28 cellular contexts compared by ENCODE assay signal in the genomic region with DNA sequence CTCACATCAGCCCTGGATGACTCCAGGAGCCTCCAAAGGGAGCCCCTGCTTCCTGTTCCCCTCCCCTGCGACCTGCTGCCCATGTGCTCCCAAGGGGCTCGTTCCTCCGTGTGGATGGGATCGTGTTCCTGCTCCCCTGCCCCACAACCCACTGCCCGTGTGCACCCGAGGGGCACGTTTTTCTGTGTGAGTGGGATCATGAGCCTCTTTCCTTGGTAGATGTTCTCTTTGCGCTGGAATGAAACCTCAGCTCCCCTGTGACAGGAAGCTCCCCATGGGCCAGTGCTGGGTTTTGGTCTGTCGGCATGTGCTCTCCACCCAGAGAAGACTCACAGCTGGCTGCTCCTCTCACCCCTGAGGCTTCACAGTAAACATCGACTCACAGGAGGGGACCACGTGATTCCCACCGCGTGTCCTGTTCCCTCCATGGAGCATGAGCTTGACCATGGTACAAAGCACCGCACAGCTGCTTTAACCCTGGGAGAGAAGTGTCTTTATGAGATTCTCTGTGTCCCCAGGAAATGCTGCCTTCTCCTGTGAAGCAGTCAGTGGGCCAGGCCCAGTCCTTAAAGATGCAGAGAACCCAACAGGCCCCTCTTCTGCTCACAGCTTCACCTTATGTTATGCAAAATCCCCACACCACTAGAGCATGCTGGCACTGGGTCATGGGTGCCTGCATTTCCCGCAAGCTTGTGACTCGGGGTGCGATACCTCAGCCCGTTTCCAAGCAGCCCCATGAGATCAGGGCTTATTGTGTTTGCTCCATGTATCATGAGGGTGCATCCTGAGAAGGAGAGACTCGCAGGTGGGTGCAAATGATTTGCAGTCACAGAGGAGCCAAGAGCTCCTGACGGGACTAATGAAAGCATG.
A peak's percentile ranks its signal among the peaks of the same experiment; 100 is the strongest.
DNase-seq lines count a peak whose midpoint lies in the region; ATAC-seq, FAIRE-seq and TF ChIP-seq lines count a peak whose summit lies in the region.
"Had no signal": no experiment of that assay in that cellular context is flagged by ENCODE, and none has a peak within 500 bp of the region (broad histone marks: within the 10 kb centered on the region; RNA-seq: fewer than 3 reads in every experiment).

No MANE protein-coding gene starts in this region.

- intact Hi-C loops in kidney (cut with DNase I) = no loop called here
- intact Hi-C loops in spleen (cut with DNase I; ENCODE audit: low total_unique reads) = no loop called here

- H3K9me3 ChIP-seq in kidney (ENCODE audit: control insufficient read depth in 1 of 2, low read length in 2 of 2) = no peaks in the 10 kb centered on the region
- no peaks in the 10 kb centered on the region for H3K9me3 ChIP-seq in spleen
- H3K9me3 ChIP-seq: Caco-2, heart left ventricle, upper lobe of left lung had no signal

- H3K36me3 ChIP-seq in kidney (ENCODE audit: control insufficient read depth in 1 of 2, insufficient read depth in 2 of 2, low read length in 2 of 2) (no peaks in the 10 kb centered on the region), spleen (no peaks in the 10 kb centered on the region)
- H3K36me3 ChIP-seq: heart left ventricle, upper lobe of left lung had no signal

- DNase-seq in activated CD4-positive, CD25-positive, alpha-beta regulatory T cell treated with anti-CD3 and anti-CD28 coated beads, Interleukin-2, amount 50 U/mL, for 72 hours = peak; percentile 23
- no peak for DNase-seq in activated CD4-positive, CD25-positive, alpha-beta regulatory T cell (lab: John Stamatoyannopoulos, UW)
- DNase-seq in NB4 (ENCODE audit: low read depth) (peak; percentile 38), kidney (peak; percentile 48), spleen (peak; percentile 70), NCI-H446 (lab: John Stamatoyannopoulos, UW) (no peak)
- DNase-seq: activated CD4-positive, alpha-beta T cell treated with anti-CD3 and anti-CD28 coated beads for 4 hours; activated effector memory CD4-positive, alpha-beta T cell treated with Interleukin-2 at 50 U/mL for 16 hours; activated naive CD8-positive, alpha-beta T cell treated with anti-CD3 and anti-CD28 coated beads for 36 hours; Caco-2; caudate nucleus; DND-41; naive thymus-derived CD4-positive, alpha-beta T cell; NCI-H1092; NCI-H187; NCI-H526; right cardiac atrium; stimulated activated CD4-positive, alpha-beta T cell treated with anti-CD3 and anti-CD28 coated beads, Interleukin-15, amount 100 ng/mL, for 24 hours; stimulated activated naive CD8-positive, alpha-beta T cell treated with anti-CD3 and anti-CD28 coated beads, Interleukin-15, amount 100 ng/mL, for 72 hours had no signal

- H3K4me1 ChIP-seq in kidney (ENCODE audit: control insufficient read depth in 1 of 2, insufficient read depth in 1 of 2, low read depth in 1 of 2, low read length in 2 of 2) (no peaks in the 10 kb centered on the region), spleen (peaks cover 0 to 14% (median 5%) of the 10 kb centered on the region in 6 donors)
- H3K4me1 ChIP-seq: Caco-2 had no signal

- peaks cover 0 to 58% (median 24%) of the 10 kb centered on the region in 7 donors for H3K27me3 ChIP-seq in spleen (replicated peaks in 1 of 7)

- no peak overlapping the region for H3K4me3 ChIP-seq in NB4 (ENCODE audit: low read depth, low read length)
- H3K4me3 ChIP-seq in kidney (ENCODE audit: low read length in 2 of 2) = no peak overlapping the region
- no peak overlapping the region for H3K4me3 ChIP-seq in spleen
- H3K4me3 ChIP-seq: GM12878, heart left ventricle, upper lobe of left lung had no signal

- TF ChIP-seq CTCF in NB4 (IDR thresholded peaks at IDR 0.05; ENCODE audit: low read depth, low read length) (no peak), kidney (IDR thresholded peaks at IDR 0.05; ENCODE audit: borderline replicate concordance, extremely low read depth, insufficient read depth) (no peak), spleen (IDR thresholded peaks at IDR 0.05 in 8 of 11, conservative IDR thresholded peaks at IDR 0.05 in 3 of 11) (no peak)

- H3K27ac ChIP-seq in kidney (ENCODE audit: low read depth in 2 of 2, low read length in 2 of 2) = no peak overlapping the region
- H3K27ac ChIP-seq in spleen = no peak overlapping the region
- H3K27ac ChIP-seq: heart left ventricle, upper lobe of left lung had no signal

- no peak overlapping the region for H3K9ac ChIP-seq in kidney (ENCODE audit: low read length in 2 of 2)

- 79 to 87% (median 81%) methylated on average over 13 to 20 of the region's 20 CpGs for WGBS in spleen, 5 donors

- ATAC-seq in HG03108 (IDR thresholded peaks at IDR 0.05; ENCODE audit: unreplicated experiment) (no peak), GM18867 (IDR thresholded peaks at IDR 0.05; ENCODE audit: unreplicated experiment) (no peak)
- ATAC-seq: GM12878; heart left ventricle; naive thymus-derived CD4-positive, alpha-beta T cell; right cardiac atrium; stimulated activated naive CD8-positive, alpha-beta T cell treated with anti-CD3 and anti-CD28 coated beads, Interleukin-15, amount 100 ng/mL, for 72 hours; T-helper 17 cell had no signal

- no peak for FAIRE-seq in kidney (lab: Jason Lieb, UNC)
- FAIRE-seq: astrocyte, GM12878, H54, RCC 7860 had no signal

- TF ChIP-seq POLR2A in NB4 (IDR thresholded peaks at IDR 0.05; ENCODE audit: extremely low read depth, insufficient read length) (no peak), spleen (IDR thresholded peaks at IDR 0.05) (no peak)

Comparison
In these comparisons a context has a peak if more than half of its experiments do, and no peak if none do; other contexts are left out.
1. DNase-seq: peak in activated CD4-positive, CD25-positive, alpha-beta regulatory T cell treated with anti-CD3 and anti-CD28 coated beads, Interleukin-2, amount 50 U/mL, for 72 hours (single experiment), NB4 (single experiment), kidney (single experiment) and spleen (single experiment); none in activated CD4-positive, CD25-positive, alpha-beta regulatory T cell (0 of 4) and NCI-H446 (0 of 2).